ENCODE assay signal across 9 cellular contexts in genomic region chr9:69036319-69036718, GRCh38. TPM values are rescaled to one million over a fixed set of nuclear protein-coding genes. Genes with fewer than 3 reads are reported as not detected.
DNase-seq lines count a peak whose midpoint lies in the region; ATAC-seq and TF ChIP-seq lines count a peak whose summit lies in the region.
"Had no signal": no experiment of that assay in that cellular context is flagged by ENCODE, and none has a peak within 500 bp of the region (broad histone marks: within the 10 kb centered on the region; RNA-seq: fewer than 3 reads in every experiment).

No MANE protein-coding gene starts in this region.

- CTCF ChIA-PET in PC-3 (lab: Charles Lee): interaction anchor here (0.6 to 1.4 kb wide), 3 partner anchors 157 to 437 kb away, joined by 5 to 15 read pairs (median 5); no protein-coding TSS in a partner anchor

- BruUV-seq in PC-3 (replicated peaks; lab: Mats Ljungman, UMichigan): TSS peak; percentile 80

- peak overlapping the region; percentile 90 for H2AFZ ChIP-seq in PC-3 (ENCODE audit: low read length)

- ATAC-seq in PC-3: peak; percentile 4

- H3K27ac ChIP-seq in DOHH2 (ENCODE audit: low read depth, low read length) (peak overlapping the region; percentile 37), PC-3 (ENCODE audit: low read length) (peak overlapping the region; percentile 22), thymus (ENCODE audit: low read depth) (no peak overlapping the region)

- POLR2A ChIA-PET in PC-3 (lab: Charles Lee; ENCODE audit: unreplicated experiment): no interaction called here

- H3K79me2 ChIP-seq in DOHH2 (ENCODE audit: control insufficient read depth, low read length) (peaks cover 49% of the 10 kb centered on the region), PC-3 (ENCODE audit: low read length) (peaks cover 48% of the 10 kb centered on the region)

- H3K9ac ChIP-seq in PC-3 (ENCODE audit: low read length): peak overlapping the region; percentile 88

- H3K36me3 ChIP-seq in DOHH2 (ENCODE audit: control insufficient read depth, low read length) (no peaks in the 10 kb centered on the region), H7 (replicated peaks; ENCODE audit: control insufficient read depth, insufficient read depth, low read length) (no peaks in the 10 kb centered on the region), PC-3 (ENCODE audit: low read depth, low read length) (no peaks in the 10 kb centered on the region), thymus (ENCODE audit: control insufficient read depth, insufficient read depth) (no peaks in the 10 kb centered on the region)

- DNase-seq in H7 (peak; percentile 69), PC-3 (peak; percentile 3), medulla oblongata (ENCODE audit: extremely low spot score) (peak; percentile 11), NCI-H748 (lab: John Stamatoyannopoulos, UW; ENCODE audit: unreplicated experiment) (no peak), SKM-1 (lab: John Stamatoyannopoulos, UW; ENCODE audit: unreplicated experiment) (no peak)
- DNase-seq in central memory CD4-positive, alpha-beta T cell: peak; percentile 8

- H3K9me3 ChIP-seq in DOHH2 (ENCODE audit: control insufficient read depth, insufficient read depth, low read length) (no peaks in the 10 kb centered on the region), PC-3 (ENCODE audit: low read length) (no peaks in the 10 kb centered on the region), thymus (ENCODE audit: control insufficient read depth) (no peaks in the 10 kb centered on the region)

- TF ChIP-seq CTCF in DOHH2 (IDR thresholded peaks at IDR 0.05; ENCODE audit: low read depth, low read length, poor library complexity, severe bottlenecking) (no peak), PC-3 (conservative IDR thresholded peaks at IDR 0.05; ENCODE audit: low read depth, low read length) (no peak)

- H4K20me1 ChIP-seq in DOHH2 (ENCODE audit: control insufficient read depth, insufficient read depth, low read depth, low read length) (no peaks in the 10 kb centered on the region), PC-3 (ENCODE audit: low read length) (no peaks in the 10 kb centered on the region)

- H3K4me3 ChIP-seq in DOHH2 (ENCODE audit: low read length) (peak overlapping the region; percentile 86), H7 (ENCODE audit: insufficient read depth, low read depth, low read length) (peak overlapping the region; percentile 74), PC-3 (ENCODE audit: low read length) (peak overlapping the region; percentile 96), thymus (ENCODE audit: low read length) (peak overlapping the region; percentile 56)

- H3K27me3 ChIP-seq in DOHH2 (ENCODE audit: control insufficient read depth, low read length) (no peaks in the 10 kb centered on the region), H7 (ENCODE audit: control insufficient read depth, insufficient read depth, low read length) (no peaks in the 10 kb centered on the region), PC-3 (ENCODE audit: low read length) (no peaks in the 10 kb centered on the region), thymus (ENCODE audit: control insufficient read depth, insufficient read depth) (no peaks in the 10 kb centered on the region)

- H3K9me2 ChIP-seq in DOHH2 (replicated peaks; ENCODE audit: control insufficient read depth, low read length) (no peaks in the 10 kb centered on the region), PC-3 (replicated peaks; ENCODE audit: low read length) (no peaks in the 10 kb centered on the region)

- H3K4me2 ChIP-seq in DOHH2 (ENCODE audit: low read length): peak overlapping the region; percentile 69
- H3K4me2 ChIP-seq in PC-3 (ENCODE audit: low read length): peak overlapping the region; percentile 92

- peaks cover 10% of the 10 kb centered on the region for H3K4me1 ChIP-seq in DOHH2 (ENCODE audit: control insufficient read depth, low read length)
- peaks cover 6% of the 10 kb centered on the region; the same call in 1 of the 2 replicates for H3K4me1 ChIP-seq in PC-3 (ENCODE audit: insufficient read depth, low read length)
- H3K4me1 ChIP-seq in thymus (ENCODE audit: control insufficient read depth, insufficient read depth, low read length): peaks cover 2% of the 10 kb centered on the region

- WGBS in thymus: 26% methylated on average over 14 of the region's 14 CpGs

- no peaks in the 10 kb centered on the region; the same call in 1 of the 2 replicates for H3F3A ChIP-seq in DOHH2 (ENCODE audit: control insufficient read depth, insufficient read depth)
- no peaks in the 10 kb centered on the region for H3F3A ChIP-seq in PC-3 (ENCODE audit: low read length, unreplicated experiment)

- intact Hi-C loops in PC-3 (cut with micrococcal nuclease): no loop called here

RNA-seq across cellular contexts. Expression of gene FXN, which starts 0.8 kb away (rescaled TPM):
- 9.3 and 10.0 TPM in 2 replicates for total RNA-seq in H7 (2014; rRNA removed; shearing (Covaris generic))
- total RNA-seq in PC-3 (2014; rRNA removed): 10.0 and 11.0 TPM in 2 replicates
- 7.7 TPM for polyA plus RNA-seq in thymus

RNA-seq across cellular contexts. Expression of gene PRKACG, which starts 22.4 kb away (rescaled TPM):
- total RNA-seq in H7 (2014; rRNA removed; shearing (Covaris generic)): not detected in 2 replicates
- total RNA-seq in PC-3 (2014; rRNA removed): not detected in 2 replicates
- not detected for polyA plus RNA-seq in thymus
- total RNA-seq: RPMI7951 had no signal

Comparison
In these comparisons a context has a peak if more than half of its experiments do, and no peak if none do; other contexts are left out.
1. DNase-seq: peak in H7 (single experiment), PC-3 (single experiment), central memory CD4-positive, alpha-beta T cell (single experiment) and medulla oblongata (single experiment); none in NCI-H748 (single experiment) and SKM-1 (single experiment).
2. Peak in every context shown above with its lines, with median percentiles within 50 percentile points of each other: H3K4me3 ChIP-seq.